Comparison of ENCODE assay signal across 24 cellular contexts in genomic region chr1:151997284-151997570, GRCh38.
"Had no signal": no experiment of that assay in that cellular context is flagged by ENCODE, and none has a peak within 500 bp of the region (broad histone marks: within the 10 kb centered on the region; RNA-seq: fewer than 3 reads in every experiment).

No MANE protein-coding gene starts in this region.

- H3K9me3 ChIP-seq: esophagus muscularis mucosa, heart left ventricle, mucosa of descending colon, stomach, suprapubic skin, transverse colon, uterus had no signal

- H3K27me3 ChIP-seq: esophagus muscularis mucosa, heart left ventricle, right lobe of liver, suprapubic skin, transverse colon, uterus had no signal

- H3K4me3 Mint-ChIP-seq: activated CD4-positive, alpha-beta T cell treated with anti-CD3 and anti-CD28 coated beads, Interleukin-2, amount 10 ng/mL, durations not matched to agents 24 days and 14 days; activated CD8-positive, alpha-beta memory T cell treated with anti-CD3 and anti-CD28 coated beads, Interleukin-2, amount 10 ng/mL, durations not matched to agents 7 days and 5 days; activated CD8-positive, alpha-beta T cell treated with anti-CD3 and anti-CD28 coated beads for 36 hours; activated T-helper 1 cell treated with anti-CD3 and anti-CD28 coated beads, Interleukin-12 subunit alpha, Interleukin-12 subunit beta, Interleukin-2, Interleukin-4 antibody, amounts not matched to agents 30 ng/mL and 10 ng/mL and 1 ng/mL, durations not matched to agents 14 hours and 24 hours and 36 hours; brain; nephron progenitor cell; stimulated activated memory B cell treated with anti-CD40 and anti-IgM and Interleukin-4, amounts not matched to agents 10 μg/mL and 1 μg/mL and 100 μg/mL, for 72 hours; T-helper 17 cell had no signal

- H3K36me3 ChIP-seq: esophagus muscularis mucosa, heart left ventricle, right lobe of liver, stomach, suprapubic skin, transverse colon, uterus had no signal

- ATAC-seq: activated CD4-positive, CD25-positive, alpha-beta regulatory T cell treated with anti-CD3 and anti-CD28 coated beads, Interleukin-2, amount 50 U/mL, for 24 hours; activated CD8-positive, alpha-beta memory T cell treated with anti-CD3 and anti-CD28 coated beads, Interleukin-2, amount 10 ng/mL, durations not matched to agents 7 days and 5 days; activated CD8-positive, alpha-beta T cell treated with anti-CD3 and anti-CD28 coated beads for 36 hours; activated naive CD4-positive, alpha-beta T cell treated with anti-CD3 and anti-CD28 coated beads, Interleukin-2, amount 50 U/mL, for 72 hours; heart left ventricle; left colon; mucosa of descending colon; stimulated activated memory B cell treated with anti-CD40 and anti-IgM and Interleukin-4, amounts not matched to agents 10 μg/mL and 1 μg/mL and 100 μg/mL, for 72 hours; T-helper 17 cell had no signal

- H3K4me3 ChIP-seq: esophagus muscularis mucosa, heart left ventricle, mucosa of descending colon, right lobe of liver, stomach, suprapubic skin, transverse colon, uterus had no signal

- H3K36me3 Mint-ChIP-seq: brain; stimulated activated memory B cell treated with anti-CD40 and anti-IgM and Interleukin-4, amounts not matched to agents 10 μg/mL and 1 μg/mL and 100 μg/mL, for 72 hours had no signal

- H3K9me3 Mint-ChIP-seq: activated CD4-positive, alpha-beta T cell treated with anti-CD3 and anti-CD28 coated beads, Interleukin-2, amount 10 ng/mL, durations not matched to agents 24 days and 14 days; activated CD8-positive, alpha-beta T cell treated with anti-CD3 and anti-CD28 coated beads for 36 hours; activated naive CD4-positive, alpha-beta T cell treated with anti-CD3 and anti-CD28 coated beads, Interleukin-2, amount 50 U/mL, for 72 hours; activated T-helper 1 cell treated with anti-CD3 and anti-CD28 coated beads, Interleukin-12 subunit alpha, Interleukin-12 subunit beta, Interleukin-2, Interleukin-4 antibody, amounts not matched to agents 30 ng/mL and 10 ng/mL and 1 ng/mL, durations not matched to agents 14 hours and 24 hours and 36 hours; brain; nephron progenitor cell; stimulated activated memory B cell treated with anti-CD40 and anti-IgM and Interleukin-4, amounts not matched to agents 10 μg/mL and 1 μg/mL and 100 μg/mL, for 72 hours had no signal

- DNase-seq: activated gamma-delta T cell, aorta, caudate nucleus, heart left ventricle, islet precursor cell, mesendoderm, nephron progenitor cell, right lobe of liver, stomach, uterus had no signal

- H3K27ac Mint-ChIP-seq: activated CD4-positive, alpha-beta T cell treated with anti-CD3 and anti-CD28 coated beads, Interleukin-2, amount 10 ng/mL, durations not matched to agents 24 days and 14 days; activated CD8-positive, alpha-beta memory T cell treated with anti-CD3 and anti-CD28 coated beads, Interleukin-2, amount 10 ng/mL, durations not matched to agents 7 days and 5 days; activated CD8-positive, alpha-beta T cell treated with anti-CD3 and anti-CD28 coated beads for 36 hours; activated naive CD4-positive, alpha-beta T cell treated with anti-CD3 and anti-CD28 coated beads, Interleukin-2, amount 50 U/mL, for 72 hours; activated T-helper 1 cell treated with anti-CD3 and anti-CD28 coated beads, Interleukin-12 subunit alpha, Interleukin-12 subunit beta, Interleukin-2, Interleukin-4 antibody, amounts not matched to agents 30 ng/mL and 10 ng/mL and 1 ng/mL, durations not matched to agents 14 hours and 24 hours and 36 hours; brain; nephron progenitor cell; stimulated activated memory B cell treated with anti-CD40 and anti-IgM and Interleukin-4, amounts not matched to agents 10 μg/mL and 1 μg/mL and 100 μg/mL, for 72 hours; T-helper 17 cell had no signal

- H3K27ac ChIP-seq: esophagus muscularis mucosa, heart left ventricle, right lobe of liver, stomach, suprapubic skin, uterus had no signal

- H3K27me3 Mint-ChIP-seq: activated CD8-positive, alpha-beta T cell treated with anti-CD3 and anti-CD28 coated beads for 36 hours had no signal
